20 cellular contexts compared by ENCODE assay signal in genomic region chr11:56782167-56782847, GRCh38. TPM values are rescaled to one million over a fixed set of nuclear protein-coding genes. Genes with fewer than 3 reads are reported as not detected.
DNase-seq lines count a peak whose midpoint lies in the region; ATAC-seq, FAIRE-seq and TF ChIP-seq lines count a peak whose summit lies in the region.
"Had no signal": no experiment of that assay in that cellular context is flagged by ENCODE, and none has a peak within 500 bp of the region (broad histone marks: within the 10 kb centered on the region; RNA-seq: fewer than 3 reads in every experiment).

No MANE protein-coding gene starts in this region.

- H3K27me3 ChIP-seq in breast epithelium (no peaks in the 10 kb centered on the region), dorsolateral prefrontal cortex (peaks cover 0 to 12% (median 0%) of the 10 kb centered on the region in 45 donors), smooth muscle cell (ENCODE audit: low read depth) (no peaks in the 10 kb centered on the region)
- H3K27me3 ChIP-seq: colonic mucosa, esophagus muscularis mucosa, hepatocyte had no signal

- no peaks in the 10 kb centered on the region for H3K36me3 ChIP-seq in breast epithelium
- no peaks in the 10 kb centered on the region for H3K36me3 ChIP-seq in smooth muscle cell (ENCODE audit: low read depth)
- H3K36me3 ChIP-seq: colonic mucosa, esophagus muscularis mucosa had no signal

- FAIRE-seq in RCC 7860 (lab: Jason Lieb, UNC) = no peak

- WGBS in smooth muscle cell (ENCODE audit: low lambda C conversion rate) = 91% methylated on average over 10 of the region's 10 CpGs

- no peak overlapping the region for H3K9ac ChIP-seq in smooth muscle cell (ENCODE audit: low read depth)

- no peak for TF ChIP-seq POLR2A in breast epithelium (IDR thresholded peaks at IDR 0.05)

- in situ Hi-C loops in GM13976 (cut with MboI; ENCODE audit: low sequenced_read_pairs, unreplicated experiment) = loop anchor here (25.0 kb wide), 1 partner anchor 845 kb away; the partner anchor contains the start of gene OR5I1

- intact Hi-C loops in breast epithelium (cut with DNase I; ENCODE audit: low total_unique reads) (no loop called here), dorsolateral prefrontal cortex (cut with DNase I) (loop anchor here (5.0 to 10.0 kb wide), 3 partner anchors 158 to 840 kb away; no protein-coding TSS in a partner anchor)

- peaks cover 0 to 5% of the 10 kb centered on the region in 2 donors for H3K9me3 ChIP-seq in breast epithelium
- no peaks in the 10 kb centered on the region for H3K9me3 ChIP-seq in smooth muscle cell (replicated peaks; ENCODE audit: low read depth)
- H3K9me3 ChIP-seq: colonic mucosa had no signal

- no peaks in the 10 kb centered on the region for H3F3A ChIP-seq in smooth muscle cell (ENCODE audit: low read depth)

- TF ChIP-seq CTCF in GM13976 (IDR thresholded peaks at IDR 0.05; ENCODE audit: borderline replicate concordance, control extremely low read depth, extremely low read depth, insufficient read depth, missing control alignments) (no peak), GM20000 (IDR thresholded peaks at IDR 0.05; ENCODE audit: extremely low read depth, missing control alignments) (no peak), breast epithelium (IDR thresholded peaks at IDR 0.05) (no peak), dorsolateral prefrontal cortex (IDR thresholded peaks at IDR 0.05 in 54 of 56, conservative IDR thresholded peaks at IDR 0.05 in 2 of 56; ENCODE audit: low read depth in 1 of 56, partially characterized antibody in 56 of 56) (no peak), smooth muscle cell (IDR thresholded peaks at IDR 0.05; ENCODE audit: borderline replicate concordance, insufficient read depth, poor library complexity, severe bottlenecking) (no peak)

- H4K20me1 ChIP-seq in smooth muscle cell (ENCODE audit: low read depth) = no peaks in the 10 kb centered on the region

- H2AFZ ChIP-seq in smooth muscle cell (ENCODE audit: low read depth) = no peak overlapping the region
- H2AFZ ChIP-seq: hepatocyte had no signal

- H3K27ac ChIP-seq in breast epithelium (no peak overlapping the region), dorsolateral prefrontal cortex (no peak overlapping the region), smooth muscle cell (ENCODE audit: low read depth) (no peak overlapping the region)
- H3K27ac ChIP-seq: colonic mucosa, esophagus muscularis mucosa, hepatocyte had no signal

- no peaks in the 10 kb centered on the region for H3K79me2 ChIP-seq in smooth muscle cell (ENCODE audit: low read depth)
- H3K79me2 ChIP-seq: hepatocyte had no signal

- H3K4me3 ChIP-seq in breast epithelium (no peak overlapping the region), dorsolateral prefrontal cortex (no peak overlapping the region), smooth muscle cell (no peak overlapping the region)
- H3K4me3 ChIP-seq: colonic mucosa, esophagus muscularis mucosa, hepatocyte had no signal

- DNase-seq in GM13976 (ENCODE audit: low spot score) (peak; percentile 6), GM20000 (ENCODE audit: low spot score) (peak; percentile 10), Kasumi-1 (lab: John Stamatoyannopoulos, UW) (peak; percentile 40 to 56), breast epithelium (ENCODE audit: low spot score in 2 of 2) (no peak), dorsolateral prefrontal cortex (no peak), smooth muscle cell (lab: John Stamatoyannopoulos, UW; ENCODE audit: unreplicated experiment) (no peak), RCC 7860 (ENCODE audit: low spot score) (no peak)
- DNase-seq: activated CD4-positive, alpha-beta T cell treated with anti-CD3 and anti-CD28 coated beads, Interleukin-2, amount 50 U/mL, for 1 hour; colonic mucosa; COR-L47; HFFc6; left ventricle myocardium superior; naive thymus-derived CD4-positive, alpha-beta T cell; NCI-H1092; stimulated activated CD4-positive, alpha-beta T cell treated with anti-CD3 and anti-CD28 coated beads, Interleukin-1b, Interleukin-23, amount 100 ng/mL, for 48 hours had no signal

- peak; percentile 59 for ATAC-seq in HG02973 (IDR thresholded peaks at IDR 0.05; ENCODE audit: unreplicated experiment)
- ATAC-seq: left ventricle myocardium superior; naive thymus-derived CD4-positive, alpha-beta T cell had no signal

- H3K4me1 ChIP-seq in breast epithelium (no peaks in the 10 kb centered on the region), smooth muscle cell (ENCODE audit: low read depth) (no peaks in the 10 kb centered on the region)
- H3K4me1 ChIP-seq: colonic mucosa, esophagus muscularis mucosa had no signal

- H3K4me2 ChIP-seq in smooth muscle cell = no peak overlapping the region
- H3K4me2 ChIP-seq: hepatocyte had no signal

RNA-seq across cellular contexts. Expression of gene OR9G4, which starts 33.8 kb away (rescaled TPM):
- total RNA-seq in breast epithelium (not detected), dorsolateral prefrontal cortex (not detected), smooth muscle cell (not detected in 2 replicates)
- polyA plus RNA-seq in smooth muscle cell = not detected in 2 replicates
- total RNA-seq: colonic mucosa; esophagus muscularis mucosa; hepatocyte; HFFc6; left ventricle myocardium superior; naive thymus-derived CD4-positive, alpha-beta T cell; RPMI7951; ureter had no signal
- polyA plus RNA-seq: hepatocyte; naive thymus-derived CD4-positive, alpha-beta T cell had no signal

Comparison
In these comparisons a context has a peak if more than half of its experiments do, and no peak if none do; other contexts are left out.
1. DNase-seq: peak in GM13976 (single experiment), GM20000 (single experiment) and Kasumi-1 (2 of 2); none in breast epithelium (0 of 2), dorsolateral prefrontal cortex (0 of 10), smooth muscle cell (single experiment) and RCC 7860 (single experiment).